Comparison of ENCODE assay signal across 24 cellular contexts in the genomic region with DNA sequence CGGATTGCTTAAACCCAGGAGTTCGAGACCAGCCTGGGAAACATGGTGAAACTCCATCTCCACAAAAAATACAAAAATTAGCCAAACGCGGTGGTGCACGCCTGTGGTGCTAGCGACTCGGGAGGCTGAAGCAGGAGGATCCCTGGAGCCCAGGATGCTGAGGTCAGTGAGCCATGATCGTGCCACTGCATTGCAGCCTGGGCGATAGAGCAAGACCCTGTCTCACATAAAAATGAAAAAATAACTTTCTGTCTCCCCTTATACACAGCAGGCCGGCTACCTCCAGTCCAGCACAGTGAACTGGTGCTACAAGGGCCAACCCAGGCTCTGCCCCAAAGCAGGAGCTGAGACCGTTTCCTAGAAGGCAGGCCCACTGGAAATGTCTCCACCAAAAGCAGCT.
"Had no signal": no experiment of that assay in that cellular context is flagged by ENCODE, and none has a peak within 500 bp of the region (broad histone marks: within the 10 kb centered on the region; RNA-seq: fewer than 3 reads in every experiment).

No MANE protein-coding gene starts in this region.

- H3K27ac ChIP-seq: dorsolateral prefrontal cortex, heart right ventricle, left lung, neutrophil, psoas muscle, spleen, thoracic aorta, transverse colon had no signal

- H3K9me3 Mint-ChIP-seq: natural killer cell treated with Interleukin-12 subunit alpha and Interleukin-12 subunit beta and Interleukin-15 and Interleukin-18, amount 100 ng/mL, for 72 hours; stimulated activated naive B cell treated with anti-CD40 and anti-IgM and Interleukin-4, amounts not matched to agents 10 μg/mL and 1 μg/mL and 100 μg/mL, for 72 hours; stimulated activated naive CD8-positive, alpha-beta T cell treated with anti-CD3 and anti-CD28 coated beads, Interleukin-15, amount 100 ng/mL, for 72 hours had no signal

- ATAC-seq: heart right ventricle; left lung; natural killer cell treated with Interleukin-12 subunit alpha and Interleukin-12 subunit beta and Interleukin-15 and Interleukin-18, amount 100 ng/mL, for 72 hours; sciatic nerve; stimulated activated naive B cell treated with anti-CD40 and anti-IgM and Interleukin-4, amounts not matched to agents 10 μg/mL and 1 μg/mL and 100 μg/mL, for 72 hours; stimulated activated naive CD8-positive, alpha-beta T cell treated with anti-CD3 and anti-CD28 coated beads, Interleukin-15, amount 100 ng/mL, for 72 hours had no signal

- H3K4me3 Mint-ChIP-seq: natural killer cell treated with Interleukin-12 subunit alpha and Interleukin-12 subunit beta and Interleukin-15 and Interleukin-18, amount 100 ng/mL, for 72 hours; stimulated activated naive B cell treated with anti-CD40 and anti-IgM and Interleukin-4, amounts not matched to agents 10 μg/mL and 1 μg/mL and 100 μg/mL, for 72 hours; stimulated activated naive CD8-positive, alpha-beta T cell treated with anti-CD3 and anti-CD28 coated beads, Interleukin-15, amount 100 ng/mL, for 72 hours had no signal

- H3K4me3 ChIP-seq: dorsolateral prefrontal cortex, heart right ventricle, left lung, lung, psoas muscle, spleen, thoracic aorta, transverse colon had no signal

- H3K27me3 Mint-ChIP-seq: natural killer cell treated with Interleukin-12 subunit alpha and Interleukin-12 subunit beta and Interleukin-15 and Interleukin-18, amount 100 ng/mL, for 72 hours; stimulated activated naive B cell treated with anti-CD40 and anti-IgM and Interleukin-4, amounts not matched to agents 10 μg/mL and 1 μg/mL and 100 μg/mL, for 72 hours; stimulated activated naive CD8-positive, alpha-beta T cell treated with anti-CD3 and anti-CD28 coated beads, Interleukin-15, amount 100 ng/mL, for 72 hours had no signal

- H3K9me3 ChIP-seq: heart right ventricle, left lung, neutrophil, psoas muscle, spleen, thoracic aorta, transverse colon had no signal

- DNase-seq: cortex of kidney; effector CD8-positive, alpha-beta T cell; heart right ventricle; islet precursor cell; left lung; mesenchymal stem cell; midbrain; psoas muscle; retina; spleen; stimulated activated CD4-positive, alpha-beta T cell treated with anti-CD3 and anti-CD28 coated beads, Interleukin-15, amount 100 ng/mL, for 24 hours; stimulated activated CD4-positive, alpha-beta T cell treated with anti-CD3 and anti-CD28 coated beads, Interleukin-1b, Interleukin-23, amount 100 ng/mL, for 48 hours; stimulated activated CD4-positive, alpha-beta T cell treated with anti-CD3 and anti-CD28 coated beads, Interleukin-4, amount 100 ng/mL, for 24 hours; stimulated activated naive B cell treated with anti-CD40 and anti-IgM and Interleukin-4, amounts not matched to agents 10 μg/mL and 1 μg/mL and 100 μg/mL, for 72 hours; stimulated activated naive CD8-positive, alpha-beta T cell treated with anti-CD3 and anti-CD28 coated beads, Interleukin-15, amount 100 ng/mL, for 72 hours; substantia nigra; transverse colon had no signal

- H3K27me3 ChIP-seq: dorsolateral prefrontal cortex, heart right ventricle, left lung, neutrophil, spleen, transverse colon had no signal

- H3K27ac Mint-ChIP-seq: natural killer cell treated with Interleukin-12 subunit alpha and Interleukin-12 subunit beta and Interleukin-15 and Interleukin-18, amount 100 ng/mL, for 72 hours; stimulated activated naive B cell treated with anti-CD40 and anti-IgM and Interleukin-4, amounts not matched to agents 10 μg/mL and 1 μg/mL and 100 μg/mL, for 72 hours; stimulated activated naive CD8-positive, alpha-beta T cell treated with anti-CD3 and anti-CD28 coated beads, Interleukin-15, amount 100 ng/mL, for 72 hours had no signal

- FAIRE-seq: frontal cortex had no signal
